8 cellular contexts compared by ENCODE assay signal in the genomic region with DNA sequence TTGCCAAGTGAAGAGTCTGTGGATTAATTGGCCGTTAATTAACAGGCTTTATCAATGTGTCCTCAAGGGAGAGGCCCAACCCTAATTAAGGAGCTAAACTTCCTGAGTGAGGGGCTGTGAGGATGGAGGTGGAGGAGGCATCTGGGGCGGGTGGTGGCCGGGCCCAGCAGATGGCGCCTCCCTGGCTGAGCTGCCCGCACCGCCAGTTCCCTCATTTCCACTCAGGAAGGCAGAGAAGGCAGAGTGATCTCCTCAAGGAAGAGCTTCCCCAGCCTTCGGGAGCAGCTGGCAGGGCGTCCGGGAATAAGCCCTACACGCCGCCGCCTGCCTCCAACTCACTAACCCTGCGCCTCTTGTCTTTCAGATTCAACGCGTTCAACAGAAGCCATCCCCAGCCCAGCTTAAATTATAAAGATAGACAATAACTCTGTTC. TPM values are rescaled to one million over a fixed set of nuclear protein-coding genes. Genes with fewer than 3 reads are reported as not detected.
DNase-seq lines count a peak whose midpoint lies in the region; ATAC-seq lines count a peak whose summit lies in the region.

No MANE protein-coding gene starts in this region.

- intact Hi-C loops in Right ventricle myocardium superior (cut with DNase I): loop anchor here (1.0 to 5.0 kb wide), 2 partner anchors 112 to 163 kb away; a partner anchor contains a TSS
- intact Hi-C loops in posterior vena cava (cut with DNase I): loop anchor here (2.0 to 10.0 kb wide), 3 partner anchors 105 to 165 kb away; no protein-coding TSS in a partner anchor

- no peaks in the 10 kb centered on the region for H3K9me3 Mint-ChIP-seq in activated T-cell treated with anti-CD3 and anti-CD28 coated beads, Interleukin-2, amount 50 U/mL, for 72 hours

- no peaks in the 10 kb centered on the region for H3K4me1 Mint-ChIP-seq in activated T-cell treated with anti-CD3 and anti-CD28 coated beads, Interleukin-2, amount 50 U/mL, for 72 hours (ENCODE audit: low read depth)

- no peak for ATAC-seq in activated T-cell treated with anti-CD3 and anti-CD28 coated beads, Interleukin-2, amount 50 U/mL, for 72 hours (replicated peaks in 1 of 2)
- peak; percentile 77 for ATAC-seq in Right ventricle myocardium superior (ENCODE audit: poor library complexity)
- no peak for ATAC-seq in HG03108 (IDR thresholded peaks at IDR 0.05; ENCODE audit: unreplicated experiment)

- no peaks in the 10 kb centered on the region for H3K27me3 Mint-ChIP-seq in activated T-cell treated with anti-CD3 and anti-CD28 coated beads, Interleukin-2, amount 50 U/mL, for 72 hours (ENCODE audit: low read depth)

- no peak for DNase-seq in activated T-cell treated with anti-CD3 and anti-CD28 coated beads, Interleukin-2, amount 50 U/mL, for 72 hours
- DNase-seq in activated T-cell treated with anti-CD3 and anti-CD28 coated beads, Interleukin-2, amount 50 U/mL, for 1 hour: no peak
- DNase-seq in UCSD-AML1 (lab: John Stamatoyannopoulos, UW; ENCODE audit: unreplicated experiment): peak; percentile 10
- DNase-seq in Right ventricle myocardium superior: peak; percentile 80
- peak; percentile 88 for DNase-seq in posterior vena cava (ENCODE audit: low spot score)
- no peak for DNase-seq in NCI-H1436 treated with DMSO at 0.1 percent for 48 hours (lab: John Stamatoyannopoulos, UW)
- no peak for DNase-seq in activated CD8-positive, alpha-beta memory T cell treated with anti-CD3 and anti-CD28 coated beads, Interleukin-2, amount 50 U/mL, for 4 hours

- H3K27ac Mint-ChIP-seq in activated T-cell treated with anti-CD3 and anti-CD28 coated beads, Interleukin-2, amount 50 U/mL, for 72 hours: peak overlapping the region; percentile 45

- no peak overlapping the region for H3K4me3 Mint-ChIP-seq in activated T-cell treated with anti-CD3 and anti-CD28 coated beads, Interleukin-2, amount 50 U/mL, for 72 hours

- peaks cover 0 to 5% of the 10 kb centered on the region in 2 donors for H3K36me3 Mint-ChIP-seq in activated T-cell treated with anti-CD3 and anti-CD28 coated beads, Interleukin-2, amount 50 U/mL, for 72 hours (ENCODE audit: insufficient read depth in 2 of 2)

RNA-seq across cellular contexts. Expression of a gene that starts 55.5 kb away (rescaled TPM):
- 10 to 100 TPM; 10.3 to 11.3 TPM for total RNA-seq in activated T-cell treated with anti-CD3 and anti-CD28 coated beads, Interleukin-2, amount 50 U/mL, for 72 hours
- total RNA-seq in Right ventricle myocardium superior (4.1 TPM), posterior vena cava (10 to 100 TPM in 1 of 2 donors, 1 to 10 TPM in 1; 8.3 to 11.2 TPM)

Comparison
In these comparisons a context has a peak if more than half of its experiments do, and no peak if none do; other contexts are left out.
1. DNase-seq: peak in UCSD-AML1 (single experiment), Right ventricle myocardium superior (single experiment) and posterior vena cava (single experiment); none in activated T-cell treated with anti-CD3 and anti-CD28 coated beads, Interleukin-2, amount 50 U/mL, for 72 hours (0 of 2), activated T-cell treated with anti-CD3 and anti-CD28 coated beads, Interleukin-2, amount 50 U/mL, for 1 hour (single experiment), NCI-H1436 treated with DMSO at 0.1 percent for 48 hours (single experiment) and activated CD8-positive, alpha-beta memory T cell treated with anti-CD3 and anti-CD28 coated beads, Interleukin-2, amount 50 U/mL, for 4 hours (single experiment).